ENCODE assay signal across 9 cellular contexts in the genomic region with DNA sequence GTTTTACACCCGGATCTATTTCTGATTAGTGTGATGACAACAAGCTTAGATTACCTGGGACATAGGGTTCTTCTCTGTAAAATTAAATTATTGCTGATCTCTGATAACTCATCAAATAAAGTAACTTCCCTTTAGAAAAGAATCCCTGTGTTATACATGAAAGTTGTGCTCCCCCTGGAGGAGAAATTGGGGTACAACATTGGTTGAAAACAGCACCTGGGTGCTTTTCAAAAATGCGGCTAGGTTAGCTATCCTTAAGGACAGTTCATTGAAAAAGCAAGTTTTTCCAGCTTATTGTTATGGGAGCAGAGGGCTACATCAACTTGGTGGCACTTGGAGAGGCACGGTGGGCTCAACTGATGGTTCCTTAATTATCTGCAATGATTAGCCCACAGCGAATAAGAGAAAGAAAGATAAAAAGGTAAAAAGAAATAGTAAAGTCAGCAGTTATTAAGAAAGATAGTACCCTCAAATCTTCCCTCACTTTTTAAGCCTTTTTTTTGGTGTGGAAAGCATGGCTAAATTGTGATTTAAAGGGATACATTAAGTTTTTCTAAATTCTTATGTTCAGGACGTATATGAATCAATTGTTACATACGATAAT.
A peak's percentile ranks its signal among the peaks of the same experiment; 100 is the strongest.
DNase-seq lines count a peak whose midpoint lies in the region; FAIRE-seq and TF ChIP-seq lines count a peak whose summit lies in the region.
"Had no signal": no experiment of that assay in that cellular context is flagged by ENCODE, and none has a peak within 500 bp of the region (broad histone marks: within the 10 kb centered on the region; RNA-seq: fewer than 3 reads in every experiment).

No MANE protein-coding gene starts in this region.

- DNase-seq in NCI-H2029 treated with DMSO at 0.1 percent for 48 hours (lab: John Stamatoyannopoulos, UW) (peak; percentile 28), NCI-H2029 (lab: John Stamatoyannopoulos, UW) (no peak), GM19239 (ENCODE audit: insufficient read length, low spot score) (peak; percentile 9), HPDE6-E6E7 (ENCODE audit: extremely low spot score) (peak; percentile 11), Peyer's patch (peak in 1 of 3 donors; percentile 63), dorsolateral prefrontal cortex (peak in 2 of 10 donors; percentile 37 to 41), nephron progenitor cell (peak; percentile 47), NCI-H526 treated with DMSO at 0.1 percent for 48 hours (lab: John Stamatoyannopoulos, UW) (no peak)

- no peaks in the 10 kb centered on the region for H3K9me3 Mint-ChIP-seq in nephron progenitor cell
- H3K9me3 Mint-ChIP-seq: activated naive CD4-positive, alpha-beta T cell treated with anti-CD3 and anti-CD28 coated beads, Interleukin-2, amount 50 U/mL, for 24 hours had no signal

- H3K27ac ChIP-seq in Peyer's patch (no peak overlapping the region), dorsolateral prefrontal cortex (peak overlapping the region in 3 of 59 donors; percentile 21 to 51 (median 23))

- intact Hi-C loops in dorsolateral prefrontal cortex (cut with DNase I), result loop anchor here (5.0 to 10.0 kb wide), 2 partner anchors 97 to 165 kb away; partner anchors contain the start of gene FMN2 (in 2 of the 2)

- no peak overlapping the region for H3K4me3 Mint-ChIP-seq in nephron progenitor cell
- H3K4me3 Mint-ChIP-seq: activated naive CD4-positive, alpha-beta T cell treated with anti-CD3 and anti-CD28 coated beads, Interleukin-2, amount 50 U/mL, for 24 hours had no signal

- no peaks in the 10 kb centered on the region for H3K4me1 Mint-ChIP-seq in nephron progenitor cell

- no peaks in the 10 kb centered on the region for H3K4me1 ChIP-seq in Peyer's patch

- H3K36me3 Mint-ChIP-seq in nephron progenitor cell (ENCODE audit: low read depth), result no peaks in the 10 kb centered on the region
- H3K36me3 Mint-ChIP-seq: activated naive CD4-positive, alpha-beta T cell treated with anti-CD3 and anti-CD28 coated beads, Interleukin-2, amount 50 U/mL, for 24 hours had no signal

- no peak overlapping the region for H3K27ac Mint-ChIP-seq in nephron progenitor cell
- H3K27ac Mint-ChIP-seq: activated naive CD4-positive, alpha-beta T cell treated with anti-CD3 and anti-CD28 coated beads, Interleukin-2, amount 50 U/mL, for 24 hours had no signal

- peak in 5 of 6 experiments; percentile 43 to 58 (median 54) for TF ChIP-seq CTCF in Peyer's patch (IDR thresholded peaks at IDR 0.05)
- peak; percentile 66 to 86 (median 79) for TF ChIP-seq CTCF in dorsolateral prefrontal cortex (IDR thresholded peaks at IDR 0.05 in 54 of 56, conservative IDR thresholded peaks at IDR 0.05 in 2 of 56; ENCODE audit: low read depth in 1 of 56, partially characterized antibody in 56 of 56)
- peak; percentile 83 for TF ChIP-seq CTCF in nephron progenitor cell (IDR thresholded peaks at IDR 0.05)

- H3K9me3 ChIP-seq in Peyer's patch, result no peaks in the 10 kb centered on the region

- H3K4me3 ChIP-seq in Peyer's patch (no peak overlapping the region), dorsolateral prefrontal cortex (no peak overlapping the region)

- no peaks in the 10 kb centered on the region for H3K27me3 ChIP-seq in Peyer's patch
- no peaks in the 10 kb centered on the region for H3K27me3 ChIP-seq in dorsolateral prefrontal cortex

- no peaks in the 10 kb centered on the region for H3K36me3 ChIP-seq in Peyer's patch

- peak; percentile 78 for FAIRE-seq in GM19239 (lab: Jason Lieb, UNC)

- peaks cover 26% of the 10 kb centered on the region for H3K27me3 Mint-ChIP-seq in nephron progenitor cell (ENCODE audit: low read depth, poor library complexity)

- TF ChIP-seq POLR2A in Peyer's patch (IDR thresholded peaks at IDR 0.05), result no peak

Comparison
In these comparisons a context has a peak if more than half of its experiments do, and no peak if none do; other contexts are left out.
1. DNase-seq: peak in NCI-H2029 treated with DMSO at 0.1 percent for 48 hours (single experiment), GM19239 (single experiment), HPDE6-E6E7 (single experiment) and nephron progenitor cell (single experiment); none in NCI-H2029 (single experiment) and NCI-H526 treated with DMSO at 0.1 percent for 48 hours (single experiment).
2. Peak in every context shown above with its lines, with median percentiles within 50 percentile points of each other: CTCF ChIP-seq.